ENCODE assay signal across 8 cellular contexts in the genomic region with DNA sequence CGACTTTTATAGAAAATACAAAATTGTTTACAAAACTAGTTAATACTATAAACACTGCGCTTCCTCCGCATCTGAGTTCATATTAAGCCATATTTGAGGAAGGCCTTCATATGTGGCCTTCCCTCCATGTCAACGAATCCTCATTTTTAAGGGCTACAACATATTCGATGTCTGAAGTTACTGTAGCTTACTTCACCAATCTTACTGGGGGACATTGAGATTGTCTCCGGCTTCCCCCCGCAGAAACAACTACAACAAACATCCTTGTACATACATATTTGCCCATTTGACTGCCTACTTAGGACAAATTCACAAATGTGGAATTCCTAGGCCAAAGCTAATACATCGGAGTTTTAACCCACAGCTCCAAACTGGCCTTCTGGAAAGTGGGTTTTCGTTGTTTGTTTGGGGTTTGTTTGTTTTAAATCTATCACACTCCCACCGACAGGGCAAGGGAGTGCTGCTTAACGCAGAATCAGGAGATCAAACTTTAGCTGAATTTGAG. TPM values are rescaled to one million over a fixed set of nuclear protein-coding genes. Genes with fewer than 3 reads are reported as not detected.
DNase-seq lines count a peak whose midpoint lies in the region; ATAC-seq and TF ChIP-seq lines count a peak whose summit lies in the region.

No MANE protein-coding gene starts in this region.

- TF ChIP-seq CTCF in thyroid gland (IDR thresholded peaks at IDR 0.05) = peak in 2 of 6 experiments; percentile 8 to 24
- no peak for TF ChIP-seq CTCF in GM10266 (IDR thresholded peaks at IDR 0.05; ENCODE audit: control insufficient read depth, insufficient read depth, low read depth, missing control alignments)
- no peak for TF ChIP-seq CTCF in lower leg skin (IDR thresholded peaks at IDR 0.05)

- peak overlapping the region; percentile 67 for H3K4me3 Mint-ChIP-seq in activated T-cell treated with anti-CD3 and anti-CD28 coated beads, Interleukin-2, amount 50 U/mL, for 4 hours
- peak overlapping the region; percentile 67 for H3K4me3 Mint-ChIP-seq in activated CD4-positive, alpha-beta memory T cell treated with anti-CD3 and anti-CD28 coated beads, Interleukin-2, amount 10 ng/mL, durations not matched to agents 7 days and 5 days

- POLR2A ChIA-PET in activated CD4-positive, alpha-beta memory T cell treated with anti-CD3 and anti-CD28 coated beads, Interleukin-2, amount 10 ng/mL, durations not matched to agents 7 days and 5 days (lab: Charles Lee) = interaction anchor here (1.0 kb wide), 2 partner anchors 11 to 22 kb away, joined by 3 to 4 read pairs; a partner anchor contains a TSS

- H3K9me3 ChIP-seq in iPS-18c (ENCODE audit: control insufficient read depth, insufficient read depth, low read length) (no peaks in the 10 kb centered on the region), thyroid gland (no peaks in the 10 kb centered on the region)

- CTCF ChIA-PET in activated CD4-positive, alpha-beta memory T cell treated with anti-CD3 and anti-CD28 coated beads, Interleukin-2, amount 10 ng/mL, durations not matched to agents 7 days and 5 days (lab: Charles Lee) = interaction anchor here (0.6 to 1.7 kb wide), 4 partner anchors 11 to 109 kb away, joined by 3 to 9 read pairs (median 4); a partner anchor contains a TSS

- H3K4me1 Mint-ChIP-seq in activated T-cell treated with anti-CD3 and anti-CD28 coated beads, Interleukin-2, amount 50 U/mL, for 4 hours (ENCODE audit: low read depth) = peaks cover 13% of the 10 kb centered on the region
- H3K4me1 Mint-ChIP-seq in activated CD4-positive, alpha-beta memory T cell treated with anti-CD3 and anti-CD28 coated beads, Interleukin-2, amount 10 ng/mL, durations not matched to agents 7 days and 5 days = peaks cover 17% of the 10 kb centered on the region

- intact Hi-C loops in thyroid gland (cut with DNase I) = no loop called here
- intact Hi-C loops in lower leg skin (cut with DNase I; ENCODE audit: low total_unique reads) = no loop called here

- no peak for ATAC-seq in activated T-cell treated with anti-CD3 and anti-CD28 coated beads, Interleukin-2, amount 50 U/mL, for 4 hours

- 39 to 43% methylated on average over 11 of the region's 11 CpGs for WGBS in thyroid gland, 2 donors
- 48 to 52% methylated on average over 11 of the region's 11 CpGs for WGBS in lower leg skin, 2 donors

- no peaks in the 10 kb centered on the region for H3K36me3 Mint-ChIP-seq in activated T-cell treated with anti-CD3 and anti-CD28 coated beads, Interleukin-2, amount 50 U/mL, for 4 hours (ENCODE audit: insufficient read depth)
- H3K36me3 Mint-ChIP-seq in activated CD4-positive, alpha-beta memory T cell treated with anti-CD3 and anti-CD28 coated beads, Interleukin-2, amount 10 ng/mL, durations not matched to agents 7 days and 5 days (ENCODE audit: low read depth) = no peaks in the 10 kb centered on the region

- peak overlapping the region; percentile 69 to 90 (median 76) for H3K27ac ChIP-seq in thyroid gland

- peaks cover 14 to 21% of the 10 kb centered on the region in 2 donors for H3K4me1 ChIP-seq in thyroid gland

- H3K27ac Mint-ChIP-seq in activated CD4-positive, alpha-beta memory T cell treated with anti-CD3 and anti-CD28 coated beads, Interleukin-2, amount 10 ng/mL, durations not matched to agents 7 days and 5 days = no peak overlapping the region

- H3K9me3 Mint-ChIP-seq in activated T-cell treated with anti-CD3 and anti-CD28 coated beads, Interleukin-2, amount 50 U/mL, for 4 hours = no peaks in the 10 kb centered on the region
- H3K9me3 Mint-ChIP-seq in activated CD4-positive, alpha-beta memory T cell treated with anti-CD3 and anti-CD28 coated beads, Interleukin-2, amount 10 ng/mL, durations not matched to agents 7 days and 5 days = no peaks in the 10 kb centered on the region

- peaks cover 16% of the 10 kb centered on the region for H3K27me3 Mint-ChIP-seq in activated T-cell treated with anti-CD3 and anti-CD28 coated beads, Interleukin-2, amount 50 U/mL, for 4 hours (ENCODE audit: low read depth)
- peaks cover 48% of the 10 kb centered on the region for H3K27me3 Mint-ChIP-seq in activated CD4-positive, alpha-beta memory T cell treated with anti-CD3 and anti-CD28 coated beads, Interleukin-2, amount 10 ng/mL, durations not matched to agents 7 days and 5 days

- no peak for DNase-seq in activated T-cell treated with anti-CD3 and anti-CD28 coated beads, Interleukin-2, amount 50 U/mL, for 4 hours
- DNase-seq in activated T-cell treated with anti-CD3 and anti-CD28 coated beads, Interleukin-2, amount 50 U/mL, for 1 hour = no peak
- no peak for DNase-seq in activated CD4-positive, alpha-beta memory T cell treated with anti-CD3 and anti-CD28 coated beads, Interleukin-2, amount 10 ng/mL, durations not matched to agents 7 days and 5 days
- DNase-seq in thyroid gland (no peak), GM10266 (ENCODE audit: extremely low spot score) (no peak), lower leg skin (ENCODE audit: low spot score in 2 of 2) (no peak), NCI-H1092 treated with DMSO at 0.1 percent for 48 hours (lab: John Stamatoyannopoulos, UW) (no peak)

- H3K4me3 ChIP-seq in iPS-18c (ENCODE audit: insufficient read depth, low read depth, low read length) (peak overlapping the region; percentile 53), thyroid gland (replicated peaks in 1 of 3) (peak overlapping the region in 2 of 3 donors; percentile 20 to 33), lower leg skin (ENCODE audit: low read depth, poor library complexity, severe bottlenecking) (no peak overlapping the region)

- TF ChIP-seq POLR2A in thyroid gland (IDR thresholded peaks at IDR 0.05) (no peak), lower leg skin (IDR thresholded peaks at IDR 0.05) (no peak)

- no peaks in the 10 kb centered on the region for H3K36me3 ChIP-seq in thyroid gland

- H3K27me3 ChIP-seq in thyroid gland = no peaks in the 10 kb centered on the region

RNA-seq across cellular contexts. Expression of a gene that starts 0.6 kb away (rescaled TPM):
- under 1 TPM; 0.24 to 0.34 (median 0.25) TPM for total RNA-seq in activated T-cell treated with anti-CD3 and anti-CD28 coated beads, Interleukin-2, amount 50 U/mL, for 4 hours
- total RNA-seq in activated CD4-positive, alpha-beta memory T cell treated with anti-CD3 and anti-CD28 coated beads, Interleukin-2, amount 10 ng/mL, durations not matched to agents 7 days and 5 days = under 1 TPM; 0.18 to 0.33 TPM
- total RNA-seq in thyroid gland (100 to 1,000 TPM in 3 of 4 donors, 10 to 100 TPM in 1; 80.1 to 144 (median 110) TPM), lower leg skin (10 to 100 TPM; 49.8 to 71.0 (median 54.6) TPM)

RNA-seq across cellular contexts. Expression of a gene that starts 10.4 kb away (rescaled TPM):
- total RNA-seq in activated T-cell treated with anti-CD3 and anti-CD28 coated beads, Interleukin-2, amount 50 U/mL, for 4 hours = 1 to 10 TPM in 1 of 3 donors, under 1 TPM in 2; 0.73 to 1.9 (median 0.95) TPM
- 1 to 10 TPM; 3.9 to 5.4 TPM for total RNA-seq in activated CD4-positive, alpha-beta memory T cell treated with anti-CD3 and anti-CD28 coated beads, Interleukin-2, amount 10 ng/mL, durations not matched to agents 7 days and 5 days
- 1 to 10 TPM; 1.4 to 3.0 (median 1.8) TPM for total RNA-seq in thyroid gland
- total RNA-seq in lower leg skin = 1 to 10 TPM; 1.1 to 4.0 (median 2.2) TPM

Comparison
In these comparisons a context has a peak if more than half of its experiments do, and no peak if none do; other contexts are left out.
1. RNA of a gene that starts 0.6 kb away (total RNA-seq): 80.1 to 144 TPM in thyroid gland and 49.8 to 71.0 TPM in lower leg skin; 0.18 to 0.33 TPM in activated CD4-positive, alpha-beta memory T cell treated with anti-CD3 and anti-CD28 coated beads, Interleukin-2, amount 10 ng/mL, durations not matched to agents 7 days and 5 days and 0.24 to 0.34 TPM in activated T-cell treated with anti-CD3 and anti-CD28 coated beads, Interleukin-2, amount 50 U/mL, for 4 hours; every median in the first group is over 10 times any median in the second.